1 cellular context compared by ENCODE assay signal in the genomic region with DNA sequence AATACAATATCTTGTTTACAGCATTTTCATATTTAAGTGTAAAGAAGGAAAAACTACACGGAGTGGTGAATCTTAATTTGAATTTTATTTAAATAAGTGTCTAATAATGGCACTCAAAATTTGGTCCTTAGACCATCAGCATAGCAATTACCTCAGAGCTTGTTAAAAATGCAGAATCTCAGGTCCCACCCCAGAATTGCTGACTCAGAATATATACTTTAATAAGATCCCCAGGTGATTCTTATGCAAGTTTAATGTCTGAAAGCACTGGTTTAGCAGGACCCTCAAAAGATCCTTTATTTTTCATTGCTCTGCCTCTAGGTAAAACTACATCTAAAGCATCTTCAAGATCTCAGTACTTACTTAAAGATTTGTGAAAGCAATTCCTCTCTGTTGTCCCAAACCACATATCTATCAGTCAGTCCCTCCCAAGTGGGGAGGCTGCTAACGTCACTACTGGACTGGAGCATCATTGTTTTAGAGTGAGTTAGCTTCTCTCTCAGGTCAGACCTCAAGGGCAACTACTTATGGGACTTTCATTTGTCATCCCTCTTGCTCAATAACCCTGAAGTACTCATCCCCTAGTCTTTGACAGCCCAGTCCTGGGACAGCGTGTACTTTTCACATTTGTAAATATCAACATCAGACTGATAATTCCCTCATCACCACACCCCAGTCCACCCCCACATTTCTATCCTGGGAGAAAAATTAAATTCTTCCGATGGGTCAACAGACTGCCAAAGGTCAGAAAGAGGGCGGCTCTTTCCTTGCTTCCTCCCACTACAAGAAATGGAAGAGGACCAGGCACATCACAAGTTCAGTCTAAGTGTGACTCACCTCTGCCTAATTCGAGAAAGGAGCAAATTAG.
TF ChIP-seq lines count a peak whose summit lies in the region.

No MANE protein-coding gene starts in this region.

TF ChIP-seq in WTC11, 78 proteins besides CTCF, POLR2A, EP300 and RAD21 (continued from another document):
- TF ChIP-seq E2F5 (CRISPR knock-in tag; IDR thresholded peaks at IDR 0.05): no peak
- no peak for TF ChIP-seq ETV6 (CRISPR knock-in tag; IDR thresholded peaks at IDR 0.05)
- TF ChIP-seq MXD4 (CRISPR knock-in tag; IDR thresholded peaks at IDR 0.05; ENCODE audit: borderline replicate concordance): no peak
- no peak for TF ChIP-seq ELF4 (CRISPR knock-in tag; IDR thresholded peaks at IDR 0.05; ENCODE audit: low read depth)
TF ChIP-seq in WTC11: peak in this region for 0.
